Comparison of ENCODE assay signal across 18 cellular contexts in genomic region chr3:115961390-115961789, GRCh38.
DNase-seq lines count a peak whose midpoint lies in the region; ATAC-seq, FAIRE-seq and TF ChIP-seq lines count a peak whose summit lies in the region.
"Had no signal": no experiment of that assay in that cellular context is flagged by ENCODE, and none has a peak within 500 bp of the region (broad histone marks: within the 10 kb centered on the region; RNA-seq: fewer than 3 reads in every experiment).

No MANE protein-coding gene starts in this region.

- H3K9ac ChIP-seq in SK-N-SH, result no peak overlapping the region
- H3K9ac ChIP-seq: parathyroid adenoma had no signal

- POLR2A ChIA-PET in SK-N-SH (lab: Yijun Ruan, JAX), result no interaction called here

- TF ChIP-seq RAD21 in SK-N-SH (IDR thresholded peaks at IDR 0.05; ENCODE audit: low read length), result no peak

- 86% methylated on average over 4 of the region's 4 CpGs for WGBS in SK-N-SH (ENCODE audit: low lambda C conversion rate)

- H3K36me3 ChIP-seq in SK-N-SH (replicated peaks in 1 of 2; ENCODE audit: control insufficient read depth in 1 of 2, insufficient read depth in 2 of 2, low read length in 1 of 2) (no peaks in the 10 kb centered on the region), bronchial epithelial cell (ENCODE audit: control insufficient read depth, insufficient read depth, low read length) (no peaks in the 10 kb centered on the region)
- H3K36me3 ChIP-seq: heart right ventricle had no signal

- TF ChIP-seq EP300 in SK-N-SH (IDR thresholded peaks at IDR 0.05; ENCODE audit: borderline replicate concordance in 1 of 2, low read depth in 1 of 2, low read length in 1 of 2), result no peak

- no peaks in the 10 kb centered on the region for H3K9me3 ChIP-seq in SK-N-SH
- H3K9me3 ChIP-seq: heart right ventricle had no signal

- CTCF ChIA-PET in SK-N-SH (lab: Yijun Ruan, JAX), result interaction anchor here (1.0 to 2.0 kb wide), 2 partner anchors 10 to 17 kb away, joined by 6 read pairs; no protein-coding TSS in a partner anchor

- no peak for FAIRE-seq in bronchial epithelial cell (lab: Jason Lieb, UNC)
- FAIRE-seq: endometrium, kidney had no signal

- H3K4me2 ChIP-seq in SK-N-SH, result no peak overlapping the region

- ATAC-seq in SK-N-SH treated with all-trans-retinoic acid at 6 μM for 48 hours (0 out of 3 replicates have a peak, but pooled peaks have one; percentile 18), left cardiac atrium (peak; percentile 40 to 82)

- no peaks in the 10 kb centered on the region for H4K20me1 ChIP-seq in SK-N-SH (ENCODE audit: insufficient read depth)

- no peaks in the 10 kb centered on the region for H3K79me2 ChIP-seq in SK-N-SH (ENCODE audit: insufficient read depth)
- H3K79me2 ChIP-seq: parathyroid adenoma had no signal

- H3K27ac ChIP-seq in SK-N-SH (ENCODE audit: low read depth in 2 of 2, low read length in 1 of 2), result no peak overlapping the region
- H3K27ac ChIP-seq: heart right ventricle, parathyroid adenoma had no signal

- H3K9me2 ChIP-seq in SK-N-SH, result no peaks in the 10 kb centered on the region

- DNase-seq in SK-N-SH (no peak), bronchial epithelial cell (ENCODE audit: low read depth) (peak; percentile 15), left cardiac atrium (no peak), superior temporal gyrus (ENCODE audit: extremely low spot score) (peak; percentile 42), NCI-H1105 treated with DMSO at 0.1 percent for 48 hours (lab: John Stamatoyannopoulos, UW) (no peak), NCI-H2171 (lab: John Stamatoyannopoulos, UW) (no peak)
- DNase-seq in activated CD4-positive, CD25-positive, alpha-beta regulatory T cell treated with anti-CD3 and anti-CD28 coated beads, Interleukin-2, amount 50 U/mL, for 72 hours, result no peak
- DNase-seq: activated CD4-positive, alpha-beta T cell treated with anti-CD3 and anti-CD28 coated beads for 48 hours; activated naive CD4-positive, alpha-beta T cell treated with anti-CD3 and anti-CD28 coated beads, Interleukin-2, amount 50 U/mL, for 16 hours; activated T-cell treated with anti-CD3 and anti-CD28 coated beads for 4 hours; heart right ventricle; Kasumi-1; kidney; SHP77; T1000 had no signal

- TF ChIP-seq CTCF in SK-N-SH (IDR thresholded peaks at IDR 0.05) (no peak), bronchial epithelial cell (IDR thresholded peaks at IDR 0.05; ENCODE audit: insufficient read depth, low read length, severe bottlenecking) (no peak)

- no peak overlapping the region for H2AFZ ChIP-seq in SK-N-SH (ENCODE audit: low read depth)
- H2AFZ ChIP-seq: parathyroid adenoma had no signal

- H3K4me3 ChIP-seq in SK-N-SH (ENCODE audit: low read depth in 2 of 2, low read length in 1 of 2) (no peak overlapping the region), bronchial epithelial cell (ENCODE audit: low read depth, low read length) (no peak overlapping the region)

- peaks cover 4% of the 10 kb centered on the region for H3F3A ChIP-seq in SK-N-SH (replicated peaks; ENCODE audit: insufficient read depth)

- intact Hi-C loops in left cardiac atrium (cut with DNase I), result no loop called here

- H3K27me3 ChIP-seq in SK-N-SH (ENCODE audit: insufficient read depth), result no peaks in the 10 kb centered on the region
- no peaks in the 10 kb centered on the region for H3K27me3 ChIP-seq in bronchial epithelial cell (ENCODE audit: control insufficient read depth, insufficient read depth, low read length)
- H3K27me3 ChIP-seq: heart right ventricle had no signal

- H3K4me1 ChIP-seq in SK-N-SH (ENCODE audit: control insufficient read depth in 1 of 2, insufficient read depth in 2 of 2, low read depth in 1 of 2, low read length in 1 of 2), result peaks cover 0 to 10% of the 10 kb centered on the region in 2 experiments; a peak in 2 of 4 replicates
- H3K4me1 ChIP-seq: parathyroid adenoma had no signal

TF ChIP-seq in SK-N-SH treated with all-trans-retinoic acid at 6 μM for 48 hours, 23 proteins besides CTCF, POLR2A, EP300 and RAD21:
- TF ChIP-seq SNAI2 (CRISPR knock-in tag; IDR thresholded peaks at IDR 0.05) (no peak), ZNF8 (CRISPR knock-in tag; IDR thresholded peaks at IDR 0.05) (no peak), CREB5 (CRISPR knock-in tag; IDR thresholded peaks at IDR 0.05; ENCODE audit: low read depth) (no peak), OSR1 (CRISPR knock-in tag; IDR thresholded peaks at IDR 0.05) (no peak), ESRRG (CRISPR knock-in tag; IDR thresholded peaks at IDR 0.05) (no peak), BACH2 (CRISPR knock-in tag; IDR thresholded peaks at IDR 0.05; ENCODE audit: borderline replicate concordance) (no peak), ARNTL (CRISPR knock-in tag; IDR thresholded peaks at IDR 0.05; ENCODE audit: borderline replicate concordance, low read depth) (no peak)

TF ChIP-seq in SK-N-SH, 30 proteins besides CTCF, POLR2A, EP300 and RAD21:
- TF ChIP-seq RXRA (IDR thresholded peaks at IDR 0.05; ENCODE audit: borderline replicate concordance, low read depth) (no peak), ELF1 (IDR thresholded peaks at IDR 0.05) (no peak), CHD2 (IDR thresholded peaks at IDR 0.05; ENCODE audit: low read length, partially characterized antibody) (no peak), FOXM1 (IDR thresholded peaks at IDR 0.05; ENCODE audit: low read depth) (no peak), JUND (IDR thresholded peaks at IDR 0.05) (no peak), ZBTB33 (IDR thresholded peaks at IDR 0.05; ENCODE audit: borderline replicate concordance, low read depth) (no peak), NRF1 (IDR thresholded peaks at IDR 0.05; ENCODE audit: low read depth, low read length) (no peak)

Comparison
In these comparisons a context has a peak if more than half of its experiments do, and no peak if none do; other contexts are left out.
1. DNase-seq: peak in bronchial epithelial cell (single experiment) and superior temporal gyrus (single experiment); none in SK-N-SH (single experiment), left cardiac atrium (single experiment), activated CD4-positive, CD25-positive, alpha-beta regulatory T cell treated with anti-CD3 and anti-CD28 coated beads, Interleukin-2, amount 50 U/mL, for 72 hours (single experiment), NCI-H1105 treated with DMSO at 0.1 percent for 48 hours (single experiment) and NCI-H2171 (single experiment).